ENCODE assay signal across 11 cellular contexts in the genomic region with DNA sequence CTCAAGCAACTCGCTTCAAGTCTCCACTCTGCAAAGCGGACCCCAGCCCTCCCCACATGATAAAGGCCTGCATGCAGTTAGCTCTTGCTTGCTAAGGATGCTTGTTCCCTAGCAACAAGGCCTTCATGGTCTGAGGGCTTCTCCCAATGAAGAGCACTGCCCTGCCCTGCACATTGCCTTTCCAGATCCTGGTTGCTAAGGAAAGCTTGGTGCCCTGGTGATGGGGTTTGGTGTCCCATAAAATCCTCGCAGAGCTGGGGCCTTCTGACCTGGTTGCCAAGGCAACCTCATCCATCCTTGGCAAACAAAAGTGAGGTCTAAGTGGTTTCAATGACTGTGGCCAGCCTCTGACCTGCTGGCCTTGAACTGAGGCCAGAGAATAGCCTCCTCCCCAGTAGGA. TPM values are rescaled to one million over a fixed set of nuclear protein-coding genes. Genes with fewer than 3 reads are reported as not detected.
DNase-seq lines count a peak whose midpoint lies in the region; ATAC-seq, FAIRE-seq and TF ChIP-seq lines count a peak whose summit lies in the region.
"Had no signal": no experiment of that assay in that cellular context is flagged by ENCODE, and none has a peak within 500 bp of the region (broad histone marks: within the 10 kb centered on the region; RNA-seq: fewer than 3 reads in every experiment).

No MANE protein-coding gene starts in this region.

- H3K9me3 ChIP-seq in BLaER1 treated with 17β-estradiol and CSF1 and Interleukin-3, amounts not matched to agents 10 nM and 100 nM (replicated peaks in 1 of 11), result no peaks in the 10 kb centered on the region
- H3K9me3 ChIP-seq in HUES48 (ENCODE audit: control insufficient read depth, insufficient read depth, low read length) (no peaks in the 10 kb centered on the region), endothelial cell of umbilical vein (replicated peaks; ENCODE audit: control insufficient read depth, insufficient read depth, low read length) (no peaks in the 10 kb centered on the region), psoas muscle (no peaks in the 10 kb centered on the region)

- H3K79me2 ChIP-seq in endothelial cell of umbilical vein (ENCODE audit: control insufficient read depth, insufficient read depth, low read length), result no peaks in the 10 kb centered on the region

- no peaks in the 10 kb centered on the region for H3K9me1 ChIP-seq in endothelial cell of umbilical vein (replicated peaks; ENCODE audit: control insufficient read depth, extremely low read depth, insufficient read depth, low read length)

- peaks cover 0 to 37% (median 13%) of the 10 kb centered on the region in 11 experiments; a peak in 9 of 22 replicates for H4K20me1 ChIP-seq in BLaER1 treated with 17β-estradiol and CSF1 and Interleukin-3, amounts not matched to agents 10 nM and 100 nM
- no peaks in the 10 kb centered on the region for H4K20me1 ChIP-seq in endothelial cell of umbilical vein (replicated peaks; ENCODE audit: control insufficient read depth, extremely low read depth, insufficient read depth, low read length)

- TF ChIP-seq POLR2A in endothelial cell of umbilical vein (IDR thresholded peaks at IDR 0.05; ENCODE audit: low read depth, low read length), result no peak

- peaks cover 51 to 71% (median 57%) of the 10 kb centered on the region in 10 experiments for H3K4me1 ChIP-seq in BLaER1 treated with 17β-estradiol and CSF1 and Interleukin-3, amounts not matched to agents 10 nM and 100 nM
- H3K4me1 ChIP-seq in HUES48 (ENCODE audit: control insufficient read depth, insufficient read depth, low read length), result peaks cover 28% of the 10 kb centered on the region
- H3K4me1 ChIP-seq in endothelial cell of umbilical vein (ENCODE audit: control insufficient read depth, extremely low read depth, insufficient read depth, low read length), result peaks cover 29% of the 10 kb centered on the region
- H3K4me1 ChIP-seq in psoas muscle, result peaks cover 49% of the 10 kb centered on the region

- TF ChIP-seq CTCF in endothelial cell of umbilical vein (IDR thresholded peaks at IDR 0.05; ENCODE audit: extremely low read depth in 1 of 2, insufficient read depth in 1 of 2, low read depth in 1 of 2, low read length in 2 of 2), result no peak
- TF ChIP-seq CTCF in psoas muscle (IDR thresholded peaks at IDR 0.05), result no peak
- TF ChIP-seq CTCF in brain microvascular endothelial cell (IDR thresholded peaks at IDR 0.05; ENCODE audit: low read depth, low read length, missing control alignments), result no peak

- CTCF ChIA-PET in endothelial cell of umbilical vein (lab: Charles Lee), result interaction anchor here (0.9 to 2.3 kb wide), 9 partner anchors 10 to 126 kb away, joined by 3 to 12 read pairs (median 8); a partner anchor contains a TSS

- no TSS peak for BruUV-seq in endothelial cell of umbilical vein (replicated peaks; lab: Mats Ljungman, UMichigan)

- DNase-seq in endothelial cell of umbilical vein (ENCODE audit: low read depth, low spot score) (no peak), psoas muscle (no peak), brain microvascular endothelial cell (no peak), nucleus accumbens (lab: John Stamatoyannopoulos, UW) (no peak), ecto neural progenitor cell (ENCODE audit: low spot score) (no peak), KBM-7 (no peak)
- DNase-seq: NCI-H446; stimulated activated CD4-positive, alpha-beta T cell treated with anti-CD3 and anti-CD28 coated beads, Interleukin-1b, Interleukin-23, amount 100 ng/mL, for 48 hours had no signal

- no peaks in the 10 kb centered on the region for H3K27me3 ChIP-seq in BLaER1 treated with 17β-estradiol and CSF1 and Interleukin-3, amounts not matched to agents 10 nM and 100 nM
- H3K27me3 ChIP-seq in HUES48 (ENCODE audit: control insufficient read depth, insufficient read depth, low read length) (peaks cover 5% of the 10 kb centered on the region; the same call in 1 of the 2 replicates), endothelial cell of umbilical vein (ENCODE audit: control insufficient read depth in 2 of 2, insufficient read depth in 2 of 2, low read length in 2 of 2) (peaks cover 3% of the 10 kb centered on the region in 2 experiments), psoas muscle (ENCODE audit: insufficient read depth in 3 of 3, low read length in 2 of 3) (no peaks in the 10 kb centered on the region), brain microvascular endothelial cell (replicated peaks) (no peaks in the 10 kb centered on the region)

- peak overlapping the region; percentile 35 to 88 (median 66); a peak in 21 of 22 replicates for H3K9ac ChIP-seq in BLaER1 treated with 17β-estradiol and CSF1 and Interleukin-3, amounts not matched to agents 10 nM and 100 nM
- H3K9ac ChIP-seq in HUES48 (ENCODE audit: low read depth, low read length) (peak overlapping the region; percentile 36; the same call in 1 of the 2 replicates), endothelial cell of umbilical vein (replicated peaks; ENCODE audit: extremely low read depth, insufficient read depth, low read length) (no peak overlapping the region)

- peak overlapping the region in 4 of 10 experiments; percentile 15 to 61 (median 33); a peak in 6 of 20 replicates for H3K4me3 ChIP-seq in BLaER1 treated with 17β-estradiol and CSF1 and Interleukin-3, amounts not matched to agents 10 nM and 100 nM
- peak overlapping the region; percentile 54; the same call in 1 of the 2 replicates for H3K4me3 ChIP-seq in HUES48 (ENCODE audit: low read depth, low read length)
- no peak overlapping the region for H3K4me3 ChIP-seq in endothelial cell of umbilical vein (replicated peaks in 1 of 3; ENCODE audit: insufficient read depth in 1 of 3, low read depth in 1 of 3, low read length in 3 of 3)
- peak overlapping the region; percentile 42 for H3K4me3 ChIP-seq in psoas muscle
- H3K4me3 ChIP-seq in brain microvascular endothelial cell (ENCODE audit: low read depth, low read length), result no peak overlapping the region

- in situ Hi-C loops in brain microvascular endothelial cell (cut with HindIII; ENCODE audit: low pct_ligation_motif_present, low sequenced_read_pairs), result no loop called here
- in situ Hi-C loops in KBM-7 (cut with MboI; ENCODE audit: low pct_unique_long_range_greater_than_20kb, low sequenced_read_pairs), result no loop called here

- FAIRE-seq in endothelial cell of umbilical vein (lab: Jason Lieb, UNC), result no peak
- FAIRE-seq: urothelium cell line had no signal

- intact Hi-C loops in endothelial cell of umbilical vein (cut with micrococcal nuclease) (loop anchor here (10.0 kb wide), 1 partner anchor 364 kb away; a partner anchor contains a TSS), psoas muscle (cut with DNase I) (loop anchor here in 1 of 2 donors (10.0 kb wide), 1 partner anchor 334 kb away; a partner anchor contains a TSS)

- 65 to 78% (median 71%) methylated on average over 3 of the region's 3 CpGs for WGBS in psoas muscle, 3 donors

- POLR2A ChIA-PET in endothelial cell of umbilical vein (lab: Charles Lee), result interaction anchor here (0.6 to 0.7 kb wide), 3 partner anchors 12 to 322 kb away, joined by 3 to 5 read pairs (median 4); a partner anchor contains a TSS

- H2AFZ ChIP-seq in endothelial cell of umbilical vein (ENCODE audit: low read depth, low read length), result no peak overlapping the region

- no peak for ATAC-seq in psoas muscle

- H3K27ac ChIP-seq in BLaER1 treated with 17β-estradiol and CSF1 and Interleukin-3, amounts not matched to agents 10 nM and 100 nM, result peak overlapping the region in 10 of 11 experiments; percentile 39 to 99 (median 94); a peak in 19 of 22 replicates
- H3K27ac ChIP-seq in HUES48 (ENCODE audit: low read depth, low read length) (peak overlapping the region; percentile 92), endothelial cell of umbilical vein (ENCODE audit: insufficient read depth, low read depth, low read length) (no peak overlapping the region), psoas muscle (peak overlapping the region; percentile 80), brain microvascular endothelial cell (no peak overlapping the region)

- peak overlapping the region; percentile 95 to 99 (median 98) for H3K4me2 ChIP-seq in BLaER1 treated with 17β-estradiol and CSF1 and Interleukin-3, amounts not matched to agents 10 nM and 100 nM
- peak overlapping the region; percentile 60 for H3K4me2 ChIP-seq in endothelial cell of umbilical vein (ENCODE audit: insufficient read depth, low read length)

- dilution Hi-C loops in endothelial cell of umbilical vein (cut with MboI; ENCODE audit: extremely low pct_ligation_motif_present, low sequenced_read_pairs), result no loop called here

- peaks cover 30 to 65% (median 51%) of the 10 kb centered on the region in 11 experiments; a peak in 21 of 22 replicates for H3K36me3 ChIP-seq in BLaER1 treated with 17β-estradiol and CSF1 and Interleukin-3, amounts not matched to agents 10 nM and 100 nM
- H3K36me3 ChIP-seq in HUES48 (ENCODE audit: control insufficient read depth, insufficient read depth, low read length), result peaks cover 14% of the 10 kb centered on the region
- peaks cover 0 to 2% of the 10 kb centered on the region in 2 experiments for H3K36me3 ChIP-seq in endothelial cell of umbilical vein (ENCODE audit: control insufficient read depth in 2 of 2, extremely low read depth in 1 of 2, insufficient read depth in 2 of 2, low read length in 2 of 2)
- peaks cover 0 to 13% of the 10 kb centered on the region in 2 donors for H3K36me3 ChIP-seq in psoas muscle (ENCODE audit: insufficient read depth in 1 of 2, low read depth in 1 of 2)
- no peaks in the 10 kb centered on the region for H3K36me3 ChIP-seq in brain microvascular endothelial cell (replicated peaks)

RNA-seq across cellular contexts. Expression of a gene that starts 5.9 kb away (rescaled TPM):
- total RNA-seq in endothelial cell of umbilical vein (0.78 and 1.5 TPM in 2 replicates), psoas muscle (10 to 100 TPM in 1 of 4 donors, 1 to 10 TPM in 3; 3.6 to 14.5 (median 6.5) TPM)
- polyA plus RNA-seq in endothelial cell of umbilical vein (1.8 and 2.0 TPM in 2 replicates), psoas muscle (1 to 10 TPM; 2.8 to 7.0 (median 3.2) TPM)
- 0.80 and 1.8 TPM in 2 replicates for polyA plus RNA-seq in endothelial cell of umbilical vein (2011; cell fraction: cytosol; rRNA removed)
- 0.43 and 0.76 TPM in 2 replicates for polyA plus RNA-seq in endothelial cell of umbilical vein (2011; cell fraction: nucleus; rRNA removed)
- 0.75 and 1.6 TPM in 2 replicates for polyA plus RNA-seq in endothelial cell of umbilical vein (2012)
- polyA minus RNA-seq in endothelial cell of umbilical vein, result 0.68 TPM in 1 of 2 replicates, not detected in the other
- polyA minus RNA-seq in endothelial cell of umbilical vein (2011; cell fraction: cytosol; rRNA and poly(A)+ RNA removed), result 9.1 TPM
- polyA minus RNA-seq in endothelial cell of umbilical vein (2011; cell fraction: nucleus; rRNA and poly(A)+ RNA removed), result 0.29 and 0.48 TPM in 2 replicates

RNA-seq across cellular contexts. Expression of a gene that starts 11.9 kb away (rescaled TPM):
- 30.5 and 31.1 TPM in 2 replicates for total RNA-seq in endothelial cell of umbilical vein
- polyA plus RNA-seq in endothelial cell of umbilical vein, result 20.2 and 23.4 TPM in 2 replicates
- 8.2 and 10.7 TPM in 2 replicates for polyA plus RNA-seq in endothelial cell of umbilical vein (2011; cell fraction: cytosol; rRNA removed)
- polyA plus RNA-seq in endothelial cell of umbilical vein (2011; cell fraction: nucleus; rRNA removed), result 26.2 and 26.5 TPM in 2 replicates
- polyA plus RNA-seq in endothelial cell of umbilical vein (2012), result 9.2 and 11.3 TPM in 2 replicates
- 11.7 and 14.6 TPM in 2 replicates for polyA minus RNA-seq in endothelial cell of umbilical vein
- 10.9 TPM for polyA minus RNA-seq in endothelial cell of umbilical vein (2011; cell fraction: cytosol; rRNA and poly(A)+ RNA removed)
- 14.6 and 21.1 TPM in 2 replicates for polyA minus RNA-seq in endothelial cell of umbilical vein (2011; cell fraction: nucleus; rRNA and poly(A)+ RNA removed)
- 10 to 100 TPM in 2 of 4 donors, 1 to 10 TPM in 2; 4.1 to 12.8 (median 8.8) TPM for total RNA-seq in psoas muscle
- polyA plus RNA-seq in psoas muscle, result 1 to 10 TPM; 3.3 to 7.4 (median 4.8) TPM

RNA-seq across cellular contexts. Expression of a gene that starts 12.3 kb away (rescaled TPM):
- 1,402 and 1,407 TPM in 2 replicates for total RNA-seq in endothelial cell of umbilical vein
- 2,154 and 2,376 TPM in 2 replicates for polyA plus RNA-seq in endothelial cell of umbilical vein
- polyA plus RNA-seq in endothelial cell of umbilical vein (2011; cell fraction: cytosol; rRNA removed), result 1,380 and 1,833 TPM in 2 replicates
- 597 and 638 TPM in 2 replicates for polyA plus RNA-seq in endothelial cell of umbilical vein (2011; cell fraction: nucleus; rRNA removed)
- 1,901 and 3,069 TPM in 2 replicates for polyA plus RNA-seq in endothelial cell of umbilical vein (2012)
- polyA minus RNA-seq in endothelial cell of umbilical vein, result 547 and 582 TPM in 2 replicates
- polyA minus RNA-seq in endothelial cell of umbilical vein (2011; cell fraction: cytosol; rRNA and poly(A)+ RNA removed), result 814 TPM
- 103 and 151 TPM in 2 replicates for polyA minus RNA-seq in endothelial cell of umbilical vein (2011; cell fraction: nucleus; rRNA and poly(A)+ RNA removed)
- 100 to 1,000 TPM; 506 to 730 (median 645) TPM for total RNA-seq in psoas muscle
- 1,000 to 10,000 TPM; 1,096 to 1,745 (median 1,373) TPM for polyA plus RNA-seq in psoas muscle

RNA-seq across cellular contexts. Expression of a gene that starts 14.7 kb away (rescaled TPM):
- total RNA-seq in endothelial cell of umbilical vein (2.8 TPM in 2 replicates), psoas muscle (1 to 10 TPM; 4.1 to 8.8 (median 6.4) TPM)
- polyA plus RNA-seq in endothelial cell of umbilical vein (2.6 and 4.7 TPM in 2 replicates), psoas muscle (10 to 100 TPM in 1 of 3 donors, 1 to 10 TPM in 2; 2.3 to 10.6 (median 9.2) TPM)
- polyA plus RNA-seq in endothelial cell of umbilical vein (2011; cell fraction: cytosol; rRNA removed), result 0.90 and 1.3 TPM in 2 replicates
- 1.1 and 4.5 TPM in 2 replicates for polyA plus RNA-seq in endothelial cell of umbilical vein (2011; cell fraction: nucleus; rRNA removed)
- 3.1 and 7.2 TPM in 2 replicates for polyA plus RNA-seq in endothelial cell of umbilical vein (2012)
- 0.39 and 0.70 TPM in 2 replicates for polyA minus RNA-seq in endothelial cell of umbilical vein
- 5.7 TPM for polyA minus RNA-seq in endothelial cell of umbilical vein (2011; cell fraction: cytosol; rRNA and poly(A)+ RNA removed)
- 0.29 and 0.82 TPM in 2 replicates for polyA minus RNA-seq in endothelial cell of umbilical vein (2011; cell fraction: nucleus; rRNA and poly(A)+ RNA removed)

RNA-seq across cellular contexts. Expression of a gene that starts 16.4 kb away (rescaled TPM):
- total RNA-seq in endothelial cell of umbilical vein, result 1.7 and 3.5 TPM in 2 replicates
- 0.04 and 0.10 TPM in 2 replicates for polyA plus RNA-seq in endothelial cell of umbilical vein
- polyA plus RNA-seq in endothelial cell of umbilical vein (2011; cell fraction: cytosol; rRNA removed), result not detected in 2 replicates
- polyA plus RNA-seq in endothelial cell of umbilical vein (2011; cell fraction: nucleus; rRNA removed), result 0.76 and 1.0 TPM in 2 replicates
- polyA plus RNA-seq in endothelial cell of umbilical vein (2012), result not detected in 2 replicates
- polyA minus RNA-seq in endothelial cell of umbilical vein, result 0.59 and 0.63 TPM in 2 replicates
- not detected for polyA minus RNA-seq in endothelial cell of umbilical vein (2011; cell fraction: cytosol; rRNA and poly(A)+ RNA removed)
- 0.91 and 4.4 TPM in 2 replicates for polyA minus RNA-seq in endothelial cell of umbilical vein (2011; cell fraction: nucleus; rRNA and poly(A)+ RNA removed)
- not detected for total RNA-seq in psoas muscle
- polyA plus RNA-seq in psoas muscle, result under 1 TPM in 2 of 3 donors, not detected in 1; 0.01 to 0.20 TPM

Comparison
In these comparisons a context has a peak if more than half of its experiments do, and no peak if none do; other contexts are left out.
1. H3K27ac ChIP-seq: peak in BLaER1 treated with 17β-estradiol and CSF1 and Interleukin-3, amounts not matched to agents 10 nM and 100 nM (10 of 11), HUES48 (single experiment) and psoas muscle (single experiment); none in endothelial cell of umbilical vein (single experiment) and brain microvascular endothelial cell (single experiment).
2. H3K4me3 ChIP-seq: peak in HUES48 (single experiment) and psoas muscle (single experiment); none in endothelial cell of umbilical vein (0 of 3) and brain microvascular endothelial cell (single experiment).